ENCODE assay signal across 20 cellular contexts in genomic region chr17:36918260-36918691, GRCh38. TPM values are rescaled to one million over a fixed set of nuclear protein-coding genes. Genes with fewer than 3 reads are reported as not detected.
A peak's percentile ranks its signal among the peaks of the same experiment; 100 is the strongest.
DNase-seq lines count a peak whose midpoint lies in the region; ATAC-seq, FAIRE-seq and TF ChIP-seq lines count a peak whose summit lies in the region.
"Had no signal": no experiment of that assay in that cellular context is flagged by ENCODE, and none has a peak within 500 bp of the region (broad histone marks: within the 10 kb centered on the region; RNA-seq: fewer than 3 reads in every experiment).

No MANE protein-coding gene starts in this region.

- 20% methylated on average over 3 of the region's 3 CpGs for WGBS in hepatocyte (ENCODE audit: low lambda C conversion rate, missing lambda C conversion rate)

- ATAC-seq in activated CD8-positive, alpha-beta T cell treated with anti-CD3 and anti-CD28 coated beads for 36 hours, result no peak
- no peak for ATAC-seq in activated CD8-positive, alpha-beta T cell treated with anti-CD3 and anti-CD28 coated beads, Interleukin-2, amount 10 ng/mL, durations not matched to agents 7 days and 5 days
- ATAC-seq: gastrocnemius medialis had no signal

- intact Hi-C loops in activated CD8-positive, alpha-beta T cell treated with anti-CD3 and anti-CD28 coated beads for 36 hours (cut with micrococcal nuclease), result no loop called here

- H3K4me1 ChIP-seq in hepatocyte (ENCODE audit: insufficient read depth), result peaks cover 10% of the 10 kb centered on the region
- H3K4me1 ChIP-seq: gastrocnemius medialis had no signal

- TF ChIP-seq CTCF in activated CD8-positive, alpha-beta T cell treated with anti-CD3 and anti-CD28 coated beads for 36 hours (IDR thresholded peaks at IDR 0.05), result no peak
- no peak for TF ChIP-seq CTCF in type B pancreatic cell (conservative IDR thresholded peaks at IDR 0.05)
- no peak for TF ChIP-seq CTCF in hepatocyte (IDR thresholded peaks at IDR 0.05; ENCODE audit: poor library complexity)
- TF ChIP-seq CTCF in coronary artery (IDR thresholded peaks at IDR 0.05), result no peak

- H3K4me3 ChIP-seq in hepatocyte, result no peak overlapping the region
- no peak overlapping the region for H3K4me3 ChIP-seq in coronary artery
- H3K4me3 ChIP-seq: gastrocnemius medialis, MG63 had no signal

- no peak overlapping the region for H3K27ac Mint-ChIP-seq in activated CD8-positive, alpha-beta T cell treated with anti-CD3 and anti-CD28 coated beads for 36 hours
- no peak overlapping the region for H3K27ac Mint-ChIP-seq in activated CD8-positive, alpha-beta T cell treated with anti-CD3 and anti-CD28 coated beads, Interleukin-2, amount 10 ng/mL, durations not matched to agents 7 days and 5 days
- peak overlapping the region; percentile 43 for H3K27ac Mint-ChIP-seq in type B pancreatic cell
- H3K27ac Mint-ChIP-seq: activated naive CD8-positive, alpha-beta T cell; CD4-positive, alpha-beta memory T cell; T-helper 2 cell treated with Interferon-gamma antibody and Interleukin-4, amounts not matched to agents 5 μg/mL and 100 μg/mL, for 36 hours had no signal

- no peaks in the 10 kb centered on the region for H4K20me1 ChIP-seq in hepatocyte (ENCODE audit: insufficient read depth, poor library complexity, severe bottlenecking)

- no peak for FAIRE-seq in RCC 7860 (lab: Jason Lieb, UNC)
- FAIRE-seq: A204.1, GM12891 had no signal

- no peaks in the 10 kb centered on the region for H3K79me2 ChIP-seq in hepatocyte

- H3K36me3 ChIP-seq in hepatocyte (replicated peaks; ENCODE audit: insufficient read depth, low read depth), result no peaks in the 10 kb centered on the region
- H3K36me3 ChIP-seq: gastrocnemius medialis, MG63 had no signal

- H3K9me3 ChIP-seq in hepatocyte (ENCODE audit: low read depth), result no peaks in the 10 kb centered on the region
- H3K9me3 ChIP-seq: gastrocnemius medialis, MG63 had no signal

- H3K27me3 Mint-ChIP-seq in activated CD8-positive, alpha-beta T cell treated with anti-CD3 and anti-CD28 coated beads for 36 hours, result peaks cover 25% of the 10 kb centered on the region
- H3K27me3 Mint-ChIP-seq in activated CD8-positive, alpha-beta T cell treated with anti-CD3 and anti-CD28 coated beads, Interleukin-2, amount 10 ng/mL, durations not matched to agents 7 days and 5 days (ENCODE audit: low read depth), result peaks cover 31% of the 10 kb centered on the region
- H3K27me3 Mint-ChIP-seq in type B pancreatic cell, result peaks cover 11% of the 10 kb centered on the region

- no peaks in the 10 kb centered on the region for H3K9me2 ChIP-seq in hepatocyte (replicated peaks; ENCODE audit: insufficient read depth)

- no peak overlapping the region for H3K27ac ChIP-seq in hepatocyte
- H3K27ac ChIP-seq in coronary artery, result no peak overlapping the region
- H3K27ac ChIP-seq: gastrocnemius medialis had no signal

- CTCF ChIA-PET in activated CD8-positive, alpha-beta T cell treated with anti-CD3 and anti-CD28 coated beads for 36 hours (lab: Charles Lee), result no interaction called here
- CTCF ChIA-PET in activated CD8-positive, alpha-beta T cell treated with anti-CD3 and anti-CD28 coated beads, Interleukin-2, amount 10 ng/mL, durations not matched to agents 7 days and 5 days (lab: Charles Lee), result no interaction called here

- DNase-seq in activated CD8-positive, alpha-beta T cell treated with anti-CD3 and anti-CD28 coated beads for 36 hours, result peak; percentile 11
- no peak for DNase-seq in activated CD8-positive, alpha-beta T cell treated with anti-CD3 and anti-CD28 coated beads, Interleukin-2, amount 10 ng/mL, durations not matched to agents 7 days and 5 days
- DNase-seq in RCC 7860 (ENCODE audit: low spot score) (peak; percentile 76), iPS-NIHi11 (ENCODE audit: low spot score) (peak; percentile 48), type B pancreatic cell (ENCODE audit: extremely low spot score, unreplicated experiment) (no peak), hepatocyte (ENCODE audit: low spot score) (no peak), coronary artery (ENCODE audit: low spot score) (no peak), DMS153 treated with DMSO at 0.1 percent for 48 hours (lab: John Stamatoyannopoulos, UW; ENCODE audit: unreplicated experiment) (no peak)
- DNase-seq: activated CD4-positive, alpha-beta T cell treated with anti-CD3 and anti-CD28 coated beads for 48 hours; activated T-cell treated with anti-CD3 and anti-CD28 coated beads, Interleukin-2, amount 50 U/mL, for 1 hour; CD4-positive, alpha-beta memory T cell; gastrocnemius medialis; MG63; NCI-H2107; NCI-H774 had no signal

- H2AFZ ChIP-seq in hepatocyte, result no peak overlapping the region

- peaks cover 4% of the 10 kb centered on the region for H3K27me3 ChIP-seq in hepatocyte
- H3K27me3 ChIP-seq: MG63 had no signal

- peaks cover 21% of the 10 kb centered on the region for H3K4me1 Mint-ChIP-seq in activated CD8-positive, alpha-beta T cell treated with anti-CD3 and anti-CD28 coated beads for 36 hours (ENCODE audit: low read depth)
- H3K4me1 Mint-ChIP-seq in activated CD8-positive, alpha-beta T cell treated with anti-CD3 and anti-CD28 coated beads, Interleukin-2, amount 10 ng/mL, durations not matched to agents 7 days and 5 days (ENCODE audit: low read depth), result peaks cover 9% of the 10 kb centered on the region
- peaks cover 46% of the 10 kb centered on the region for H3K4me1 Mint-ChIP-seq in type B pancreatic cell (ENCODE audit: unreplicated experiment)

- H3K9me3 Mint-ChIP-seq in activated CD8-positive, alpha-beta T cell treated with anti-CD3 and anti-CD28 coated beads for 36 hours, result no peaks in the 10 kb centered on the region
- no peaks in the 10 kb centered on the region for H3K9me3 Mint-ChIP-seq in activated CD8-positive, alpha-beta T cell treated with anti-CD3 and anti-CD28 coated beads, Interleukin-2, amount 10 ng/mL, durations not matched to agents 7 days and 5 days (ENCODE audit: insufficient read depth)
- no peaks in the 10 kb centered on the region for H3K9me3 Mint-ChIP-seq in type B pancreatic cell
- H3K9me3 Mint-ChIP-seq: CD4-positive, alpha-beta memory T cell; T-helper 2 cell treated with Interferon-gamma antibody and Interleukin-4, amounts not matched to agents 5 μg/mL and 100 μg/mL, for 36 hours had no signal

- H3K36me3 Mint-ChIP-seq in activated CD8-positive, alpha-beta T cell treated with anti-CD3 and anti-CD28 coated beads for 36 hours (ENCODE audit: low read depth), result no peaks in the 10 kb centered on the region
- H3K36me3 Mint-ChIP-seq in activated CD8-positive, alpha-beta T cell treated with anti-CD3 and anti-CD28 coated beads, Interleukin-2, amount 10 ng/mL, durations not matched to agents 7 days and 5 days (ENCODE audit: low read depth), result no peaks in the 10 kb centered on the region
- H3K36me3 Mint-ChIP-seq in type B pancreatic cell, result no peaks in the 10 kb centered on the region
- H3K36me3 Mint-ChIP-seq: activated naive CD8-positive, alpha-beta T cell; CD4-positive, alpha-beta memory T cell had no signal

- no peak overlapping the region for H3K4me3 Mint-ChIP-seq in activated CD8-positive, alpha-beta T cell treated with anti-CD3 and anti-CD28 coated beads for 36 hours
- H3K4me3 Mint-ChIP-seq in activated CD8-positive, alpha-beta T cell treated with anti-CD3 and anti-CD28 coated beads, Interleukin-2, amount 10 ng/mL, durations not matched to agents 7 days and 5 days, result no peak overlapping the region
- peak overlapping the region; percentile 22 for H3K4me3 Mint-ChIP-seq in type B pancreatic cell
- H3K4me3 Mint-ChIP-seq: activated naive CD8-positive, alpha-beta T cell; CD4-positive, alpha-beta memory T cell; T-helper 2 cell treated with Interferon-gamma antibody and Interleukin-4, amounts not matched to agents 5 μg/mL and 100 μg/mL, for 36 hours had no signal

- POLR2A ChIA-PET in activated CD8-positive, alpha-beta T cell treated with anti-CD3 and anti-CD28 coated beads for 36 hours (lab: Charles Lee), result no interaction called here
- POLR2A ChIA-PET in activated CD8-positive, alpha-beta T cell treated with anti-CD3 and anti-CD28 coated beads, Interleukin-2, amount 10 ng/mL, durations not matched to agents 7 days and 5 days (lab: Charles Lee), result no interaction called here

- no peak overlapping the region for H3K4me2 ChIP-seq in hepatocyte

RNA-seq across cellular contexts. Expression of gene LHX1, which starts 19.0 kb away (rescaled TPM):
- not detected for total RNA-seq in activated CD8-positive, alpha-beta T cell treated with anti-CD3 and anti-CD28 coated beads for 36 hours
- not detected for total RNA-seq in activated CD8-positive, alpha-beta T cell treated with anti-CD3 and anti-CD28 coated beads, Interleukin-2, amount 10 ng/mL, durations not matched to agents 7 days and 5 days
- total RNA-seq in type B pancreatic cell (ENCODE audit: low replicate concordance) (1.7 and 2.7 TPM in 2 replicates), hepatocyte (not detected in 2 replicates)
- polyA plus RNA-seq in hepatocyte, result 0.35 TPM in 1 of 2 replicates, not detected in the other
- total RNA-seq: CD4-positive, alpha-beta memory T cell; gastrocnemius medialis; posterior vena cava had no signal
- polyA plus RNA-seq: CD4-positive, alpha-beta memory T cell had no signal

RNA-seq across cellular contexts. Expression of gene AATF, which starts 30.5 kb away (rescaled TPM):
- 10 to 100 TPM; 81.8 to 90.3 TPM for total RNA-seq in activated CD8-positive, alpha-beta T cell treated with anti-CD3 and anti-CD28 coated beads for 36 hours
- 10 to 100 TPM; 69.8 to 72.9 TPM for total RNA-seq in activated CD8-positive, alpha-beta T cell treated with anti-CD3 and anti-CD28 coated beads, Interleukin-2, amount 10 ng/mL, durations not matched to agents 7 days and 5 days
- total RNA-seq in type B pancreatic cell (ENCODE audit: low replicate concordance), result 47.8 and 48.0 TPM in 2 replicates
- 31.2 and 35.2 TPM in 2 replicates for total RNA-seq in hepatocyte
- 35.7 and 43.3 TPM in 2 replicates for polyA plus RNA-seq in hepatocyte

Comparison
In these comparisons a context has a peak if more than half of its experiments do, and no peak if none do; other contexts are left out.
1. DNase-seq: peak in activated CD8-positive, alpha-beta T cell treated with anti-CD3 and anti-CD28 coated beads for 36 hours (single experiment), RCC 7860 (single experiment) and iPS-NIHi11 (single experiment); none in activated CD8-positive, alpha-beta T cell treated with anti-CD3 and anti-CD28 coated beads, Interleukin-2, amount 10 ng/mL, durations not matched to agents 7 days and 5 days (single experiment), type B pancreatic cell (single experiment), hepatocyte (single experiment), coronary artery (single experiment) and DMS153 treated with DMSO at 0.1 percent for 48 hours (single experiment).